ENCODE assay signal across 27 cellular contexts in the genomic region with DNA sequence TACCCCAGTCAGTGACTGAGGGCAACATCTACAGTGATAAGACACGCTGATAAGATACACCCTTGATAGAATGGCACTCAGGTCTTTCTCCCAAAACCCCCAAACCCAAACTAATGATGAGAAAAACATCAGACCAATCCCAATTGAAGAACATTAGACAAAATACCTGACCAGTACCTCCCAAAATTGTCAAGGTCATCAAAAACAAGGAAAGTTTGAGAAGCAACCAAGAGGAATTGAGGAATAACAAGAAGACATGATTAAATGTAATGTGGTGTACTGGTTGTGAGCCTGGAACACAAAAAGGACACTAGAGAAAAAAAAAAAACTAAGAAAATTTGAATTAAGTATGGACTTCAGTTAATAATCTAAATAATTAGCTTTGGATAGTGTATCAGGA.
DNase-seq lines count a peak whose midpoint lies in the region; ATAC-seq, FAIRE-seq and TF ChIP-seq lines count a peak whose summit lies in the region.
"Had no signal": no experiment of that assay in that cellular context is flagged by ENCODE, and none has a peak within 500 bp of the region (broad histone marks: within the 10 kb centered on the region; RNA-seq: fewer than 3 reads in every experiment).

No MANE protein-coding gene starts in this region.

- no peak overlapping the region for H3K9ac ChIP-seq in HepG2 (ENCODE audit: insufficient read depth, low read depth, low read length)
- no peak overlapping the region for H3K9ac ChIP-seq in IMR-90 (ENCODE audit: low read depth, low read length)
- no peak overlapping the region for H3K9ac ChIP-seq in K562 (ENCODE audit: insufficient read depth in 1 of 2, low read depth in 2 of 2, low read length in 2 of 2)
- H3K9ac ChIP-seq in trophoblast cell (ENCODE audit: low read length), result no peak overlapping the region
- H3K9ac ChIP-seq: BLaER1 had no signal

- H3K79me2 ChIP-seq in HepG2 (ENCODE audit: insufficient read depth, low read length), result no peaks in the 10 kb centered on the region
- no peaks in the 10 kb centered on the region for H3K79me2 ChIP-seq in K562 (ENCODE audit: control insufficient read depth, insufficient read depth, low read length)
- H3K79me2 ChIP-seq in trophoblast cell (ENCODE audit: control insufficient read depth, insufficient read depth, low read length, poor library complexity), result peaks cover 2% of the 10 kb centered on the region

- H2BK120ac ChIP-seq in IMR-90 (ENCODE audit: low read depth, low read length), result no peak overlapping the region
- no peak overlapping the region for H2BK120ac ChIP-seq in trophoblast cell (ENCODE audit: insufficient read depth, low read length, poor library complexity)

- TF ChIP-seq EP300 in HepG2 (IDR thresholded peaks at IDR 0.05; ENCODE audit: low read depth in 2 of 2, low read length in 2 of 2) (no peak), HepG2 (CRISPR knock-in tag; IDR thresholded peaks at IDR 0.05; ENCODE audit: borderline replicate concordance) (no peak), K562 (IDR thresholded peaks at IDR 0.05; ENCODE audit: low read length) (no peak)

- peak overlapping the region; percentile 97 for H2BK12ac ChIP-seq in trophoblast cell (ENCODE audit: low read length)

- H3K27ac ChIP-seq in HepG2 (ENCODE audit: extremely low read length, insufficient read depth, low read length) (no peak overlapping the region), right lobe of liver (no peak overlapping the region), IMR-90 (ENCODE audit: insufficient read depth, low read length) (no peak overlapping the region), K562 (ENCODE audit: extremely low read depth, low read depth, low read length) (no peak overlapping the region), trophoblast cell (ENCODE audit: low read depth, low read length) (no peak overlapping the region)
- H3K27ac ChIP-seq: 22Rv1, BLaER1 had no signal

- in situ Hi-C loops in HepG2 (cut with HindIII; ENCODE audit: extremely low pct_ligation_motif_present, low pct_unique_long_range_greater_than_20kb), result no loop called here
- in situ Hi-C loops in IMR-90 (cut with MboI; ENCODE audit: low sequenced_read_pairs), result no loop called here
- in situ Hi-C loops in K562 (cut with MboI), result no loop called here

- H3K4me2 ChIP-seq in HepG2 (ENCODE audit: low read depth, low read length), result no peak overlapping the region
- H3K4me2 ChIP-seq in IMR-90 (ENCODE audit: low read depth, low read length), result no peak overlapping the region
- H3K4me2 ChIP-seq in K562 (ENCODE audit: insufficient read depth, low read length), result no peak overlapping the region
- no peak overlapping the region for H3K4me2 ChIP-seq in trophoblast cell (ENCODE audit: low read length)
- H3K4me2 ChIP-seq: BLaER1 had no signal

- no peaks in the 10 kb centered on the region for H4K20me1 ChIP-seq in HepG2 (ENCODE audit: insufficient read depth, low read length)
- no peaks in the 10 kb centered on the region for H4K20me1 ChIP-seq in IMR-90 (ENCODE audit: insufficient read depth, low read length)
- H4K20me1 ChIP-seq in K562 (replicated peaks; ENCODE audit: control insufficient read depth, insufficient read depth, low read length), result no peaks in the 10 kb centered on the region
- H4K20me1 ChIP-seq: BLaER1 had no signal

- no peak overlapping the region for H2BK20ac ChIP-seq in IMR-90 (ENCODE audit: low read depth, low read length)

- H3K79me1 ChIP-seq in IMR-90 (ENCODE audit: low read depth in 1 of 2, low read length in 2 of 2) (no peaks in the 10 kb centered on the region), trophoblast cell (ENCODE audit: low read length) (peaks cover 22% of the 10 kb centered on the region)

- H4K91ac ChIP-seq in IMR-90 (ENCODE audit: insufficient read depth, low read depth, low read length), result no peak overlapping the region
- H4K91ac ChIP-seq in trophoblast cell (ENCODE audit: low read depth, low read length), result peak overlapping the region; percentile 54

- dilution Hi-C loops in IMR-90 (cut with HindIII; ENCODE audit: low sequenced_read_pairs, unreplicated experiment), result no loop called here

- H3K4ac ChIP-seq in IMR-90 (ENCODE audit: low read depth, low read length), result no peak overlapping the region
- H3K4ac ChIP-seq in trophoblast cell (ENCODE audit: low read depth, low read length), result no peak overlapping the region

- H3K36me3 ChIP-seq in HepG2 (replicated peaks in 1 of 2; ENCODE audit: control insufficient read depth in 1 of 2, insufficient read depth in 2 of 2, low read length in 2 of 2) (no peaks in the 10 kb centered on the region), right lobe of liver (no peaks in the 10 kb centered on the region), IMR-90 (ENCODE audit: control insufficient read depth, insufficient read depth, low read length) (no peaks in the 10 kb centered on the region), K562 (ENCODE audit: control insufficient read depth, insufficient read depth, low read length) (no peaks in the 10 kb centered on the region), trophoblast cell (ENCODE audit: control insufficient read depth in 1 of 2, insufficient read depth in 2 of 2, low read length in 2 of 2) (no peaks in the 10 kb centered on the region)
- H3K36me3 ChIP-seq: BE2C, BLaER1 had no signal

- H2AFZ ChIP-seq in HepG2 (ENCODE audit: low read length) (no peak overlapping the region), IMR-90 (replicated peaks; ENCODE audit: low read length, poor library complexity) (no peak overlapping the region), K562 (ENCODE audit: low read depth, low read length) (no peak overlapping the region), trophoblast cell (ENCODE audit: insufficient read depth, low read length, poor library complexity) (no peak overlapping the region)

- FAIRE-seq in HepG2 (lab: Jason Lieb, UNC) (no peak), K562 (lab: Jason Lieb, UNC) (no peak)
- FAIRE-seq: GM12878, GM12892, GM18507 had no signal

- WGBS in HepG2 (ENCODE audit: low lambda C conversion rate), result 14% methylated on average over 1 of the region's 1 CpG
- 63% methylated on average over 1 of the region's 1 CpG for WGBS in right lobe of liver (ENCODE audit: insufficient coverage, low coverage, low lambda C conversion rate, missing lambda C conversion rate)
- WGBS in IMR-90 (ENCODE audit: extremely low coverage in 2 of 2, insufficient read length in 1 of 2), 2 experiments, result no CpG with 5 or more reads among the region's 1 CpG
- WGBS in K562 (ENCODE audit: insufficient coverage, low coverage, missing lambda C conversion rate), result 0% methylated on average over 1 of the region's 1 CpG
- WGBS in trophoblast cell (ENCODE audit: extremely low coverage, insufficient coverage, insufficient read length), result no CpG with 5 or more reads among the region's 1 CpG

- CTCF ChIA-PET in HepG2 (lab: Yijun Ruan, JAX; ENCODE audit: low intra/inter-chr PET ratio, low total read pairs), result no interaction called here
- CTCF ChIA-PET in IMR-90 (lab: Yijun Ruan, JAX), result interaction anchor here (0.6 kb wide), 1 partner anchor 235 kb away, joined by 5 read pairs; no protein-coding TSS in a partner anchor
- CTCF ChIA-PET in K562 (lab: Yijun Ruan, JAX; ENCODE audit: low intra/inter-chr PET ratio), result no interaction called here

- intact Hi-C loops in HepG2 (cut with micrococcal nuclease; ENCODE audit: unreplicated experiment), result no loop called here
- intact Hi-C loops in right lobe of liver (cut with DNase I), result no loop called here
- intact Hi-C loops in IMR-90 (cut with micrococcal nuclease), result loop anchor here (5.0 kb wide), 2 partner anchors 73 to 598 kb away; no protein-coding TSS in a partner anchor
- intact Hi-C loops in K562 (cut with micrococcal nuclease), result no loop called here
- intact Hi-C loops in Right ventricle myocardium superior (cut with DNase I), result no loop called here

- no peak overlapping the region for H4K8ac ChIP-seq in IMR-90 (ENCODE audit: low read depth in 2 of 2, low read length in 2 of 2)
- H4K8ac ChIP-seq in trophoblast cell (ENCODE audit: low read depth, low read length), result no peak overlapping the region

- no peak overlapping the region for H2BK15ac ChIP-seq in IMR-90 (ENCODE audit: low read depth, low read length)

- H3K9me1 ChIP-seq in IMR-90 (ENCODE audit: insufficient read depth, low read length) (peaks cover 14% of the 10 kb centered on the region), K562 (ENCODE audit: control insufficient read depth, insufficient read depth, low read length) (no peaks in the 10 kb centered on the region)

- H3K18ac ChIP-seq in IMR-90 (ENCODE audit: low read depth, low read length) (no peak overlapping the region; the same call in 1 of the 2 replicates), trophoblast cell (ENCODE audit: low read length) (no peak overlapping the region)

- no peak overlapping the region for H4K5ac ChIP-seq in IMR-90 (ENCODE audit: low read depth, low read length)

- no peak overlapping the region for H4K12ac ChIP-seq in trophoblast cell (ENCODE audit: low read depth, low read length)

- H2BK5ac ChIP-seq in IMR-90 (ENCODE audit: low read depth, low read length, poor library complexity, severe bottlenecking), result no peak overlapping the region
- no peak overlapping the region for H2BK5ac ChIP-seq in trophoblast cell (ENCODE audit: low read depth, low read length, poor library complexity)

- no peak overlapping the region for H2AK9ac ChIP-seq in IMR-90 (replicated peaks; ENCODE audit: low read depth, low read length, poor library complexity)

- POLR2A ChIA-PET in HepG2 (lab: Yijun Ruan, JAX), result no interaction called here
- POLR2A ChIA-PET in IMR-90 (lab: Charles Lee; ENCODE audit: unreplicated experiment), result no interaction called here
- POLR2A ChIA-PET in K562 (lab: Yijun Ruan, JAX), result interaction anchor here (0.6 kb wide), 1 partner anchor 27 kb away, joined by 3 read pairs; no protein-coding TSS in a partner anchor

- BruUV-seq in HepG2 (replicated peaks; lab: Mats Ljungman, UMichigan) (no TSS peak), IMR-90 (replicated peaks; lab: Mats Ljungman, UMichigan) (no TSS peak), K562 (replicated peaks; lab: Mats Ljungman, UMichigan) (no TSS peak)

- H3K23ac ChIP-seq in IMR-90 (ENCODE audit: low read depth, low read length) (no peak overlapping the region), trophoblast cell (ENCODE audit: low read length) (no peak overlapping the region)

- H2AK5ac ChIP-seq in IMR-90 (ENCODE audit: low read depth, low read length), result no peak overlapping the region
- peak overlapping the region; percentile 87 for H2AK5ac ChIP-seq in trophoblast cell (ENCODE audit: low read length)

- ATAC-seq in HepG2 (no peak), right lobe of liver (no peak), IMR-90 (ENCODE audit: low read depth) (no peak), K562 (no peak), Right ventricle myocardium superior (ENCODE audit: poor library complexity) (no peak), HG02884 (IDR thresholded peaks at IDR 0.05; ENCODE audit: unreplicated experiment) (no peak)
- ATAC-seq: GM12878 had no signal

- no peak overlapping the region for H3K56ac ChIP-seq in IMR-90 (ENCODE audit: extremely low read depth, insufficient read depth, low read length)

- H3K4me1 ChIP-seq in HepG2 (ENCODE audit: insufficient read depth, low read length) (no peaks in the 10 kb centered on the region), right lobe of liver (peaks cover 0 to 19% (median 6%) of the 10 kb centered on the region in 4 donors), IMR-90 (ENCODE audit: control insufficient read depth, insufficient read depth, low read length) (peaks cover 20% of the 10 kb centered on the region), K562 (replicated peaks in 1 of 2; ENCODE audit: control insufficient read depth in 2 of 2, insufficient read depth in 2 of 2, low read length in 2 of 2) (no peaks in the 10 kb centered on the region), trophoblast cell (ENCODE audit: control insufficient read depth in 1 of 2, insufficient read depth in 2 of 2, low read length in 2 of 2) (peaks cover 9 to 16% of the 10 kb centered on the region in 2 experiments)
- H3K4me1 ChIP-seq: BE2C had no signal

- H3K27me3 ChIP-seq in HepG2 (ENCODE audit: control insufficient read depth in 1 of 2, insufficient read depth in 2 of 2, low read length in 2 of 2) (no peaks in the 10 kb centered on the region), right lobe of liver (no peaks in the 10 kb centered on the region), IMR-90 (ENCODE audit: control insufficient read depth, insufficient read depth, low read length) (no peaks in the 10 kb centered on the region), K562 (ENCODE audit: control insufficient read depth in 2 of 2, insufficient read depth in 2 of 2, low read length in 2 of 2) (no peaks in the 10 kb centered on the region), trophoblast cell (ENCODE audit: insufficient read depth, low read length) (no peaks in the 10 kb centered on the region)
- H3K27me3 ChIP-seq: BE2C, BLaER1 had no signal

- TF ChIP-seq CTCF in HepG2 (CRISPR knock-in tag; IDR thresholded peaks at IDR 0.05) (no peak), right lobe of liver (IDR thresholded peaks at IDR 0.05) (no peak), IMR-90 (conservative IDR thresholded peaks at IDR 0.05; ENCODE audit: low read depth, low read length) (no peak), K562 (IDR thresholded peaks at IDR 0.05 in 2 of 3, conservative IDR thresholded peaks at IDR 0.05 in 1 of 3; ENCODE audit: insufficient read depth in 2 of 3, low read depth in 1 of 3, low read length in 3 of 3) (no peak)

- TF ChIP-seq POLR2A in HepG2 (IDR thresholded peaks at IDR 0.05; ENCODE audit: insufficient read depth in 1 of 2, low read depth in 2 of 2, low read length in 2 of 2) (no peak), right lobe of liver (IDR thresholded peaks at IDR 0.05) (no peak), IMR-90 (IDR thresholded peaks at IDR 0.05; ENCODE audit: low read depth, low read length) (no peak), K562 (conservative IDR thresholded peaks at IDR 0.05) (no peak)

- H3K4me3 ChIP-seq in HepG2 (replicated peaks in 1 of 3; ENCODE audit: insufficient read depth in 1 of 3, low read depth in 2 of 3, low read length in 3 of 3), result no peak overlapping the region
- H3K4me3 ChIP-seq in right lobe of liver, result no peak overlapping the region
- no peak overlapping the region for H3K4me3 ChIP-seq in IMR-90 (ENCODE audit: insufficient read depth, low read depth, low read length)
- H3K4me3 ChIP-seq in K562, result no peak overlapping the region
- no peak overlapping the region for H3K4me3 ChIP-seq in trophoblast cell (ENCODE audit: low read depth, low read length)
- H3K4me3 ChIP-seq: BLaER1, GM12878 had no signal

- H3K14ac ChIP-seq in IMR-90 (replicated peaks; ENCODE audit: low read depth, low read length), result no peak overlapping the region
- no peak overlapping the region for H3K14ac ChIP-seq in trophoblast cell (ENCODE audit: low read length)

- H3K9me3 ChIP-seq in HepG2 (ENCODE audit: low read length) (no peaks in the 10 kb centered on the region), right lobe of liver (no peaks in the 10 kb centered on the region), IMR-90 (ENCODE audit: control insufficient read depth, insufficient read depth, low read length) (no peaks in the 10 kb centered on the region), K562 (replicated peaks; ENCODE audit: control insufficient read depth, insufficient read depth, low read depth, low read length) (no peaks in the 10 kb centered on the region), trophoblast cell (ENCODE audit: insufficient read depth, low read depth, low read length) (no peaks in the 10 kb centered on the region)
- H3K9me3 ChIP-seq: BE2C had no signal

- DNase-seq in HepG2 (ENCODE audit: low spot score) (no peak), right lobe of liver (no peak), IMR-90 (no peak), K562 (ENCODE audit: extremely low read depth in 1 of 4, low spot score in 3 of 4) (no peak), trophoblast cell (no peak), Right ventricle myocardium superior (no peak)
- DNase-seq in activated naive CD4-positive, alpha-beta T cell treated with anti-CD3 and anti-CD28 coated beads, Interleukin-2, amount 50 U/mL, for 16 hours, result no peak
- DNase-seq: ACHN; BE2C; C1 segment of cervical spinal cord; CD4-positive, alpha-beta memory T cell; CD4-positive, CD25-positive, alpha-beta regulatory T cell; CD8-positive, alpha-beta memory T cell; COR-L47; DMS 273 treated with DMSO at 0.1 percent for 48 hours; DMS153; DMS53; DMS79; DND-41; EL; GDM1 had no signal

- no peak for TF ChIP-seq RAD21 in HepG2 (CRISPR knock-in tag; IDR thresholded peaks at IDR 0.05)
- TF ChIP-seq RAD21 in IMR-90 (IDR thresholded peaks at IDR 0.05; ENCODE audit: low read length), result no peak
- TF ChIP-seq RAD21 in K562 (CRISPR knock-in tag; conservative IDR thresholded peaks at IDR 0.05 in 1 of 2, IDR thresholded peaks at IDR 0.05 in 1 of 2), result no peak
